8 cellular contexts compared by ENCODE assay signal in genomic region chr20:49914310-49915117, GRCh38. TPM values are rescaled to one million over a fixed set of nuclear protein-coding genes. Genes with fewer than 3 reads are reported as not detected.
DNase-seq lines count a peak whose midpoint lies in the region; ATAC-seq and TF ChIP-seq lines count a peak whose summit lies in the region.

No MANE protein-coding gene starts in this region.

- H3K27me3 ChIP-seq in BJ (ENCODE audit: control insufficient read depth, insufficient read depth, low read length) (no peaks in the 10 kb centered on the region), SK-N-SH (ENCODE audit: insufficient read depth) (no peaks in the 10 kb centered on the region)

- peak overlapping the region; percentile 97 for H2AFZ ChIP-seq in SK-N-SH (ENCODE audit: low read depth)

- H3K36me3 ChIP-seq in BJ (ENCODE audit: control insufficient read depth, insufficient read depth, low read length) (peaks cover 4% of the 10 kb centered on the region), SK-N-SH (replicated peaks in 1 of 2; ENCODE audit: control insufficient read depth in 1 of 2, insufficient read depth in 2 of 2, low read length in 1 of 2) (peaks cover 0 to 7% of the 10 kb centered on the region in 2 experiments)

- peaks cover 58% of the 10 kb centered on the region for H3K79me2 ChIP-seq in SK-N-SH (ENCODE audit: insufficient read depth)

- DNase-seq in BJ (ENCODE audit: low read depth), result no peak
- no peak for DNase-seq in SK-N-SH
- DNase-seq in omental fat pad (ENCODE audit: low spot score), result no peak
- no peak for DNase-seq in activated CD4-positive, alpha-beta T cell treated with anti-CD3 and anti-CD28 coated beads for 48 hours
- no peak for DNase-seq in COLO829 (ENCODE audit: low spot score)

- H3K9ac ChIP-seq in SK-N-SH, result peak overlapping the region; percentile 98

- CTCF ChIA-PET in BJ (lab: Yijun Ruan, JAX), result interaction anchor here (1.5 kb wide), 1 partner anchor 13 kb away, joined by 5 read pairs; no protein-coding TSS in a partner anchor
- CTCF ChIA-PET in SK-N-SH (lab: Yijun Ruan, JAX), result interaction anchor here (0.9 to 3.3 kb wide), 5 partner anchors 22 to 373 kb away, joined by 3 to 11 read pairs (median 6); partner anchors contain the start of gene RNF114

- H3K4me1 ChIP-seq in SK-N-SH (ENCODE audit: control insufficient read depth in 1 of 2, insufficient read depth in 2 of 2, low read depth in 1 of 2, low read length in 1 of 2), result peaks cover 0 to 19% of the 10 kb centered on the region in 2 experiments; a peak in 1 of 4 replicates

- H3K9me2 ChIP-seq in SK-N-SH, result no peaks in the 10 kb centered on the region

- TF ChIP-seq CTCF in BJ (IDR thresholded peaks at IDR 0.05; ENCODE audit: insufficient read depth, low read depth, low read length), result no peak
- TF ChIP-seq CTCF in SK-N-SH (IDR thresholded peaks at IDR 0.05), result no peak
- TF ChIP-seq CTCF in omental fat pad (IDR thresholded peaks at IDR 0.05), result no peak

- no peak for TF ChIP-seq EP300 in SK-N-SH (IDR thresholded peaks at IDR 0.05; ENCODE audit: borderline replicate concordance in 1 of 2, low read depth in 1 of 2, low read length in 1 of 2)

- H3K9me3 ChIP-seq in SK-N-SH, result no peaks in the 10 kb centered on the region

- H3K4me2 ChIP-seq in SK-N-SH, result peak overlapping the region; percentile 98

- peak; percentile 2 for ATAC-seq in GM21723 (IDR thresholded peaks at IDR 0.05; ENCODE audit: unreplicated experiment)
- peak; percentile 63 for ATAC-seq in esophagus mucosa
- ATAC-seq in omental fat pad (ENCODE audit: low FRiP score), result peak; percentile 4
- ATAC-seq in HG02981 (IDR thresholded peaks at IDR 0.05; ENCODE audit: unreplicated experiment), result no peak

- H4K20me1 ChIP-seq in SK-N-SH (ENCODE audit: insufficient read depth), result peaks cover 48% of the 10 kb centered on the region

- H3K4me3 ChIP-seq in BJ (ENCODE audit: low read depth, low read length) (peak overlapping the region; percentile 79), SK-N-SH (ENCODE audit: low read depth in 2 of 2, low read length in 1 of 2) (peak overlapping the region; percentile 89 to 97)

- no peak for TF ChIP-seq RAD21 in SK-N-SH (IDR thresholded peaks at IDR 0.05; ENCODE audit: low read length)

- 7% methylated on average over 10 of the region's 19 CpGs for WGBS in SK-N-SH (ENCODE audit: low lambda C conversion rate)

- H3F3A ChIP-seq in SK-N-SH (replicated peaks; ENCODE audit: insufficient read depth), result peaks cover 9% of the 10 kb centered on the region

- POLR2A ChIA-PET in BJ (lab: Charles Lee) (interaction anchor here (0.6 kb wide), 1 partner anchor 162 kb away, joined by 6 read pairs; no protein-coding TSS in a partner anchor), SK-N-SH (lab: Yijun Ruan, JAX) (no interaction called here)

- H3K27ac ChIP-seq in SK-N-SH (ENCODE audit: low read depth in 2 of 2, low read length in 1 of 2), result peak overlapping the region; percentile 98 to 100; a peak in 3 of 4 replicates

TF ChIP-seq in SK-N-SH, 30 proteins besides CTCF, POLR2A, EP300 and RAD21:
- TF ChIP-seq GABPA (IDR thresholded peaks at IDR 0.05; ENCODE audit: low read depth), result no peak

RNA-seq across cellular contexts. Expression of gene SPATA2, which starts 0.8 kb away (rescaled TPM):
- polyA plus RNA-seq in BJ (2011; rRNA removed) (3.5 and 5.7 TPM in 2 replicates), SK-N-SH (2012; rRNA removed) (5.8 and 7.2 TPM in 2 replicates)
- 3.7 and 4.1 TPM in 2 replicates for polyA minus RNA-seq in BJ (2011; rRNA and poly(A)+ RNA removed)
- 4.6 and 5.7 TPM in 2 replicates for polyA plus RNA-seq in SK-N-SH (2012; cell fraction: cytosol; rRNA removed)
- polyA plus RNA-seq in SK-N-SH (2012; cell fraction: nucleus; rRNA removed), result 7.8 and 8.4 TPM in 2 replicates
- total RNA-seq in esophagus mucosa (4.1 TPM), omental fat pad (1 to 10 TPM; 3.3 to 6.4 (median 3.6) TPM)

RNA-seq across cellular contexts. Expression of gene RNF114, which starts 21.7 kb away (rescaled TPM):
- 53.6 and 54.1 TPM in 2 replicates for polyA plus RNA-seq in BJ (2011; rRNA removed)
- polyA minus RNA-seq in BJ (2011; rRNA and poly(A)+ RNA removed), result 21.4 and 38.5 TPM in 2 replicates
- 30.2 and 55.0 TPM in 2 replicates for polyA plus RNA-seq in SK-N-SH (2012; rRNA removed)
- 37.4 and 52.4 TPM in 2 replicates for polyA plus RNA-seq in SK-N-SH (2012; cell fraction: cytosol; rRNA removed)
- polyA plus RNA-seq in SK-N-SH (2012; cell fraction: nucleus; rRNA removed), result 53.4 and 58.8 TPM in 2 replicates
- total RNA-seq in esophagus mucosa, result 36.1 TPM
- total RNA-seq in omental fat pad, result 100 to 1,000 TPM; 133 to 163 (median 146) TPM
